ENCODE assay signal across 2 cellular contexts in the genomic region with DNA sequence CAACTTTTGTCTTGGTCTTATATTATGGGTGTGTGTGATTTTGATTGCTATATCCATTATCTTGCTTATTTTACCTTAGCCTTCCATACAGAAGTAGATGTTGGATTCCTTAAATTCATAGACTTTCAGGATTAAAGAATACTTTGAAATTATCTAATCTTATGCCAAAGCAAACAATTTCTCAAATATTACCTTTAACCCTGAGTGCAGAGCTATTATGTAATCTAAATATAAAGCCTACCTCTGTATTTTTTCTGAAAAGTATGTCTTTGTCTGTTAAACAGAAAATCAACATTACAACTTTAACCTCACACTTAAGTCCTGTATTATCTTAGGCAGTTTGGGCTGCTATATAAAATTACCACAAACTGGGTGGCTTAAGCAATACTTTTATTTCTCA.
TF ChIP-seq lines count a peak whose summit lies in the region.

No MANE protein-coding gene starts in this region.

TF ChIP-seq in liver, 16 proteins besides CTCF, POLR2A, EP300 and RAD21 (continued from another document):
- TF ChIP-seq RXRA (IDR thresholded peaks at IDR 0.05) (peak in 1 of 2 donors; percentile 11), TAF1 (conservative IDR thresholded peaks at IDR 0.05) (no peak), HNF4G (IDR thresholded peaks at IDR 0.05) (peak; percentile 22), SP1 (IDR thresholded peaks at IDR 0.05) (no peak), GABPA (IDR thresholded peaks at IDR 0.05 in 1 of 2, conservative IDR thresholded peaks at IDR 0.05 in 1 of 2) (no peak), JUND (IDR thresholded peaks at IDR 0.05) (no peak), HNF4A (conservative IDR thresholded peaks at IDR 0.05) (peak; percentile 68 to 76)
- TF ChIP-seq, protein P1, sequence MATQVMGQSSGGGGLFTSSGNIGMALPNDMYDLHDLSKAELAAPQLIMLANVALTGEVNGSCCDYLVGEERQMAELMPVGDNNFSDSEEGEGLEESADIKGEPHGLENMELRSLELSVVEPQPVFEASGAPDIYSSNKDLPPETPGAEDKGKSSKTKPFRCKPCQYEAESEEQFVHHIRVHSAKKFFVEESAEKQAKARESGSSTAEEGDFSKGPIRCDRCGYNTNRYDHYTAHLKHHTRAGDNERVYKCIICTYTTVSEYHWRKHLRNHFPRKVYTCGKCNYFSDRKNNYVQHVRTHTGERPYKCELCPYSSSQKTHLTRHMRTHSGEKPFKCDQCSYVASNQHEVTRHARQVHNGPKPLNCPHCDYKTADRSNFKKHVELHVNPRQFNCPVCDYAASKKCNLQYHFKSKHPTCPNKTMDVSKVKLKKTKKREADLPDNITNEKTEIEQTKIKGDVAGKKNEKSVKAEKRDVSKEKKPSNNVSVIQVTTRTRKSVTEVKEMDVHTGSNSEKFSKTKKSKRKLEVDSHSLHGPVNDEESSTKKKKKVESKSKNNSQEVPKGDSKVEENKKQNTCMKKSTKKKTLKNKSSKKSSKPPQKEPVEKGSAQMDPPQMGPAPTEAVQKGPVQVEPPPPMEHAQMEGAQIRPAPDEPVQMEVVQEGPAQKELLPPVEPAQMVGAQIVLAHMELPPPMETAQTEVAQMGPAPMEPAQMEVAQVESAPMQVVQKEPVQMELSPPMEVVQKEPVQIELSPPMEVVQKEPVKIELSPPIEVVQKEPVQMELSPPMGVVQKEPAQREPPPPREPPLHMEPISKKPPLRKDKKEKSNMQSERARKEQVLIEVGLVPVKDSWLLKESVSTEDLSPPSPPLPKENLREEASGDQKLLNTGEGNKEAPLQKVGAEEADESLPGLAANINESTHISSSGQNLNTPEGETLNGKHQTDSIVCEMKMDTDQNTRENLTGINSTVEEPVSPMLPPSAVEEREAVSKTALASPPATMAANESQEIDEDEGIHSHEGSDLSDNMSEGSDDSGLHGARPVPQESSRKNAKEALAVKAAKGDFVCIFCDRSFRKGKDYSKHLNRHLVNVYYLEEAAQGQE (IDR thresholded peaks at IDR 0.05), result no peak
TF ChIP-seq in liver: peak in this region for 3.

TF ChIP-seq in HepG2, 621 proteins besides CTCF, POLR2A, EP300 and RAD21 (continued from another document):
- no peak for TF ChIP-seq POLR2AphosphoS2 (IDR thresholded peaks at IDR 0.05; ENCODE audit: low read depth, low read length)
- no peak for TF ChIP-seq GTF3A (CRISPR knock-in tag; conservative IDR thresholded peaks at IDR 0.05)
- no peak for TF ChIP-seq PTBP1 (IDR thresholded peaks at IDR 0.05; ENCODE audit: low read depth, low read length, poor library complexity, severe bottlenecking)
- TF ChIP-seq NFYB (CRISPR knock-in tag; IDR thresholded peaks at IDR 0.05), result no peak
- no peak for TF ChIP-seq ZNF205 (CRISPR knock-in tag; IDR thresholded peaks at IDR 0.05)
- TF ChIP-seq ZNF644 (CRISPR knock-in tag; IDR thresholded peaks at IDR 0.05; ENCODE audit: low read depth), result no peak
- TF ChIP-seq, protein P2, sequence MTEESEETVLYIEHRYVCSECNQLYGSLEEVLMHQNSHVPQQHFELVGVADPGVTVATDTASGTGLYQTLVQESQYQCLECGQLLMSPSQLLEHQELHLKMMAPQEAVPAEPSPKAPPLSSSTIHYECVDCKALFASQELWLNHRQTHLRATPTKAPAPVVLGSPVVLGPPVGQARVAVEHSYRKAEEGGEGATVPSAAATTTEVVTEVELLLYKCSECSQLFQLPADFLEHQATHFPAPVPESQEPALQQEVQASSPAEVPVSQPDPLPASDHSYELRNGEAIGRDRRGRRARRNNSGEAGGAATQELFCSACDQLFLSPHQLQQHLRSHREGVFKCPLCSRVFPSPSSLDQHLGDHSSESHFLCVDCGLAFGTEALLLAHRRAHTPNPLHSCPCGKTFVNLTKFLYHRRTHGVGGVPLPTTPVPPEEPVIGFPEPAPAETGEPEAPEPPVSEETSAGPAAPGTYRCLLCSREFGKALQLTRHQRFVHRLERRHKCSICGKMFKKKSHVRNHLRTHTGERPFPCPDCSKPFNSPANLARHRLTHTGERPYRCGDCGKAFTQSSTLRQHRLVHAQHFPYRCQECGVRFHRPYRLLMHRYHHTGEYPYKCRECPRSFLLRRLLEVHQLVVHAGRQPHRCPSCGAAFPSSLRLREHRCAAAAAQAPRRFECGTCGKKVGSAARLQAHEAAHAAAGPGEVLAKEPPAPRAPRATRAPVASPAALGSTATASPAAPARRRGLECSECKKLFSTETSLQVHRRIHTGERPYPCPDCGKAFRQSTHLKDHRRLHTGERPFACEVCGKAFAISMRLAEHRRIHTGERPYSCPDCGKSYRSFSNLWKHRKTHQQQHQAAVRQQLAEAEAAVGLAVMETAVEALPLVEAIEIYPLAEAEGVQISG (CRISPR knock-in tag; IDR thresholded peaks at IDR 0.05), result no peak
- TF ChIP-seq ZNF780A (CRISPR knock-in tag; IDR thresholded peaks at IDR 0.05), result no peak
- no peak for TF ChIP-seq ZNF224 (CRISPR knock-in tag; IDR thresholded peaks at IDR 0.05)
- TF ChIP-seq ZNF75D (CRISPR knock-in tag; IDR thresholded peaks at IDR 0.05; ENCODE audit: borderline replicate concordance), result no peak
- TF ChIP-seq, protein P3, sequence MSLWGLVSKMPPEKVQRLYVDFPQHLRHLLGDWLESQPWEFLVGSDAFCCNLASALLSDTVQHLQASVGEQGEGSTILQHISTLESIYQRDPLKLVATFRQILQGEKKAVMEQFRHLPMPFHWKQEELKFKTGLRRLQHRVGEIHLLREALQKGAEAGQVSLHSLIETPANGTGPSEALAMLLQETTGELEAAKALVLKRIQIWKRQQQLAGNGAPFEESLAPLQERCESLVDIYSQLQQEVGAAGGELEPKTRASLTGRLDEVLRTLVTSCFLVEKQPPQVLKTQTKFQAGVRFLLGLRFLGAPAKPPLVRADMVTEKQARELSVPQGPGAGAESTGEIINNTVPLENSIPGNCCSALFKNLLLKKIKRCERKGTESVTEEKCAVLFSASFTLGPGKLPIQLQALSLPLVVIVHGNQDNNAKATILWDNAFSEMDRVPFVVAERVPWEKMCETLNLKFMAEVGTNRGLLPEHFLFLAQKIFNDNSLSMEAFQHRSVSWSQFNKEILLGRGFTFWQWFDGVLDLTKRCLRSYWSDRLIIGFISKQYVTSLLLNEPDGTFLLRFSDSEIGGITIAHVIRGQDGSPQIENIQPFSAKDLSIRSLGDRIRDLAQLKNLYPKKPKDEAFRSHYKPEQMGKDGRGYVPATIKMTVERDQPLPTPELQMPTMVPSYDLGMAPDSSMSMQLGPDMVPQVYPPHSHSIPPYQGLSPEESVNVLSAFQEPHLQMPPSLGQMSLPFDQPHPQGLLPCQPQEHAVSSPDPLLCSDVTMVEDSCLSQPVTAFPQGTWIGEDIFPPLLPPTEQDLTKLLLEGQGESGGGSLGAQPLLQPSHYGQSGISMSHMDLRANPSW (CRISPR knock-in tag; IDR thresholded peaks at IDR 0.05; ENCODE audit: borderline replicate concordance), result no peak
- TF ChIP-seq CC2D1A (CRISPR knock-in tag; IDR thresholded peaks at IDR 0.05), result no peak
- TF ChIP-seq XBP1 (CRISPR knock-in tag; IDR thresholded peaks at IDR 0.05), result no peak
- TF ChIP-seq SP140L (CRISPR knock-in tag; IDR thresholded peaks at IDR 0.05; ENCODE audit: borderline replicate concordance), result no peak
- no peak for TF ChIP-seq ATF1 (CRISPR knock-in tag; IDR thresholded peaks at IDR 0.05)
- TF ChIP-seq ZNF382 (CRISPR knock-in tag; IDR thresholded peaks at IDR 0.05; ENCODE audit: borderline replicate concordance), result no peak
- TF ChIP-seq ISX (CRISPR knock-in tag; conservative IDR thresholded peaks at IDR 0.05), result no peak
